In genomic region chr6:127464881-127465459, GRCh38 we compare ENCODE assay signal across 1 cellular context.
TF ChIP-seq lines count a peak whose summit lies in the region.

No MANE protein-coding gene starts in this region.

TF ChIP-seq in H1, 55 proteins besides CTCF, POLR2A, EP300 and RAD21 (continued from another document):
- no peak for TF ChIP-seq CHD7 (IDR thresholded peaks at IDR 0.05; ENCODE audit: insufficient replicate concordance, low read length)
